ENCODE assay signal across 8 cellular contexts in genomic region chr3:120095226-120096165, GRCh38. TPM values are rescaled to one million over a fixed set of nuclear protein-coding genes. Genes with fewer than 3 reads are reported as not detected.
DNase-seq lines count a peak whose midpoint lies in the region; ATAC-seq, FAIRE-seq and TF ChIP-seq lines count a peak whose summit lies in the region.

No MANE protein-coding gene starts in this region.

- H3K4me3 ChIP-seq in HL-60 (replicated peaks; ENCODE audit: insufficient read depth, low read length) (peak overlapping the region; percentile 53), mesodermal cell (ENCODE audit: extremely low read depth, insufficient read depth, low read length, poor library complexity, severe bottlenecking) (peak overlapping the region; percentile 83)

- peak; percentile 44 for ATAC-seq in GM19467 (IDR thresholded peaks at IDR 0.05; ENCODE audit: unreplicated experiment)

- peak overlapping the region; percentile 99 for H3K27ac ChIP-seq in HL-60 (replicated peaks)
- H3K27ac ChIP-seq in mesodermal cell (ENCODE audit: low read depth, low read length, severe bottlenecking), result peak overlapping the region; percentile 100

- TF ChIP-seq CTCF in HL-60 (IDR thresholded peaks at IDR 0.05; ENCODE audit: insufficient read depth, low read length), result no peak

- DNase-seq in COLO829 (ENCODE audit: low spot score), result peak; percentile 74
- peak; percentile 55 to 93 for DNase-seq in HL-60 (ENCODE audit: low read depth in 1 of 2, low spot score in 1 of 2)
- DNase-seq in NOMO-1 treated with DMSO at 0.1 percent for 48 hours (lab: John Stamatoyannopoulos, UW; ENCODE audit: unreplicated experiment), result peak; percentile 82
- DNase-seq in activated CD8-positive, alpha-beta memory T cell treated with anti-CD3 and anti-CD28 coated beads, Interleukin-2, amount 50 U/mL, for 1 hour (ENCODE audit: extremely low read depth), result peak; percentile 52
- DNase-seq in stimulated activated CD8-positive, alpha-beta memory T cell treated with anti-CD3 and anti-CD28 coated beads, Interleukin-15, amount 100 ng/mL, for 24 hours (ENCODE audit: low read depth), result peak; percentile 65

- peaks cover 16% of the 10 kb centered on the region for H3K36me3 ChIP-seq in mesodermal cell (ENCODE audit: control insufficient read depth, insufficient read depth, low read length)

- H3K27me3 ChIP-seq in HL-60 (ENCODE audit: insufficient read depth, poor library complexity, severe bottlenecking), result no peaks in the 10 kb centered on the region

- no peaks in the 10 kb centered on the region for H3K4me1 ChIP-seq in mesodermal cell (ENCODE audit: control insufficient read depth, insufficient read depth, low read length, poor library complexity, severe bottlenecking)

- peak; percentile 54 for FAIRE-seq in endometrium (lab: Jason Lieb, UNC)

- 0% methylated on average over 41 to 58 of the region's 59 CpGs for WGBS in mesodermal cell (ENCODE audit: insufficient coverage in 2 of 2), 2 experiments

- no peaks in the 10 kb centered on the region for H3K9me3 ChIP-seq in mesodermal cell (ENCODE audit: control insufficient read depth, low read length)

RNA-seq across cellular contexts. Expression of gene GSK3B, which starts 1.2 kb away (rescaled TPM):
- polyA plus RNA-seq in mesodermal cell (2013, experiment 1 of 2), result 60.4 TPM
- 48.9 TPM for polyA plus RNA-seq in mesodermal cell (2013, experiment 2 of 2)

Comparison
In these comparisons a context has a peak if more than half of its experiments do, and no peak if none do; other contexts are left out.
1. Peak in every context shown above with its lines: DNase-seq, ATAC-seq, H3K4me3 ChIP-seq and H3K27ac ChIP-seq.